In genomic region chr2:127149384-127149783, GRCh38 we compare ENCODE assay signal across 14 cellular contexts. TPM values are rescaled to one million over a fixed set of nuclear protein-coding genes. Genes with fewer than 3 reads are reported as not detected.
DNase-seq lines count a peak whose midpoint lies in the region; ATAC-seq, FAIRE-seq and TF ChIP-seq lines count a peak whose summit lies in the region.
"Had no signal": no experiment of that assay in that cellular context is flagged by ENCODE, and none has a peak within 500 bp of the region (broad histone marks: within the 10 kb centered on the region; RNA-seq: fewer than 3 reads in every experiment).

No MANE protein-coding gene starts in this region.

- peaks cover 2% of the 10 kb centered on the region for H3K27me3 Mint-ChIP-seq in HFFc6 (ENCODE audit: insufficient read depth)

- FAIRE-seq in keratinocyte (lab: Jason Lieb, UNC): peak; percentile 67

- no peak overlapping the region for H3K9ac ChIP-seq in keratinocyte (ENCODE audit: control insufficient read depth, extremely low read depth, insufficient read depth, low read length)
- H3K9ac ChIP-seq: BLaER1 had no signal

- ATAC-seq in GM18519 (IDR thresholded peaks at IDR 0.05; ENCODE audit: low FRiP score, unreplicated experiment): no peak
- ATAC-seq: right lobe of liver had no signal

- H3K27me3 ChIP-seq in ACC112 (ENCODE audit: insufficient read depth, low read length) (no peaks in the 10 kb centered on the region), keratinocyte (ENCODE audit: control insufficient read depth, extremely low read depth, insufficient read depth, low read length) (no peaks in the 10 kb centered on the region)
- H3K27me3 ChIP-seq: BLaER1, right lobe of liver had no signal

- H3K4me1 Mint-ChIP-seq in HFFc6 (ENCODE audit: low read depth): peaks cover 69% of the 10 kb centered on the region

- peak; percentile 97 for DNase-seq in HFFc6
- peak; percentile 94 for DNase-seq in astrocyte of the spinal cord (ENCODE audit: low read depth, low spot score)
- peak; percentile 63 for DNase-seq in keratinocyte (ENCODE audit: low read depth, low spot score)
- no peak for DNase-seq in NCI-H2107 (lab: John Stamatoyannopoulos, UW)
- no peak for DNase-seq in NCI-H524 (lab: John Stamatoyannopoulos, UW)
- DNase-seq in activated CD4-positive, CD25-positive, alpha-beta regulatory T cell treated with anti-CD3 and anti-CD28 coated beads, Interleukin-2, amount 50 U/mL, for 72 hours: no peak
- DNase-seq: GF-D8, NCI-H446, right lobe of liver, RPMI8226 had no signal

- dilution Hi-C loops in keratinocyte (cut with MboI; ENCODE audit: extremely low pct_ligation_motif_present, low sequenced_read_pairs): no loop called here

- H3K4me2 ChIP-seq in keratinocyte (ENCODE audit: control insufficient read depth, extremely low read depth, insufficient read depth, low read depth, low read length): peak overlapping the region; percentile 22
- H3K4me2 ChIP-seq: BLaER1 had no signal

- H3K4me1 ChIP-seq in ACC112 (ENCODE audit: control insufficient read depth, insufficient read depth, low read length, unreplicated experiment) (peaks cover 62% of the 10 kb centered on the region), keratinocyte (ENCODE audit: control insufficient read depth, extremely low read depth, insufficient read depth, low read length) (peaks cover 44% of the 10 kb centered on the region)
- H3K4me1 ChIP-seq: right lobe of liver had no signal

- in situ Hi-C loops in astrocyte of the spinal cord (cut with HindIII; ENCODE audit: low sequenced_read_pairs): no loop called here

- H3K9me3 ChIP-seq in keratinocyte (ENCODE audit: control insufficient read depth, low read depth, low read length): no peaks in the 10 kb centered on the region
- H3K9me3 ChIP-seq: right lobe of liver had no signal

- peak overlapping the region; percentile 93 for H3K27ac ChIP-seq in ACC112 (ENCODE audit: low read depth, low read length)
- H3K27ac ChIP-seq in keratinocyte (ENCODE audit: control insufficient read depth, insufficient read depth, low read length): peak overlapping the region; percentile 67
- H3K27ac ChIP-seq: BLaER1, HL-60, right lobe of liver had no signal

- H3K79me2 ChIP-seq in ACC112 (ENCODE audit: control insufficient read depth, insufficient read depth, low read length, unreplicated experiment) (no peaks in the 10 kb centered on the region), keratinocyte (ENCODE audit: control insufficient read depth, insufficient read depth, low read length) (no peaks in the 10 kb centered on the region)

- peak overlapping the region; percentile 28 for H3K4me3 Mint-ChIP-seq in HFFc6

- TF ChIP-seq CTCF in HFFc6 (IDR thresholded peaks at IDR 0.05): no peak
- no peak for TF ChIP-seq CTCF in astrocyte of the spinal cord (IDR thresholded peaks at IDR 0.05; ENCODE audit: low read depth, low read length)
- TF ChIP-seq CTCF in keratinocyte (optimal IDR thresholded peaks at IDR 0.05 in 1 of 3, IDR thresholded peaks at IDR 0.05 in 1 of 3, conservative IDR thresholded peaks at IDR 0.05 in 1 of 3; ENCODE audit: extremely low read depth in 1 of 3, insufficient read depth in 2 of 3, low read length in 3 of 3): no peak

- no peaks in the 10 kb centered on the region for H3K9me1 ChIP-seq in keratinocyte (ENCODE audit: control insufficient read depth, extremely low read depth, insufficient read depth, low read length)

- H3K27ac Mint-ChIP-seq in HFFc6: peak overlapping the region; percentile 90

- H3K36me3 ChIP-seq in ACC112 (ENCODE audit: insufficient read depth, low read length): no peaks in the 10 kb centered on the region
- no peaks in the 10 kb centered on the region for H3K36me3 ChIP-seq in keratinocyte (ENCODE audit: control insufficient read depth in 2 of 2, extremely low read depth in 1 of 2, insufficient read depth in 2 of 2, low read length in 2 of 2)
- H3K36me3 ChIP-seq: right lobe of liver had no signal

- H3K36me3 Mint-ChIP-seq in HFFc6 (ENCODE audit: low read depth): no peaks in the 10 kb centered on the region; the same call in 1 of the 2 replicates

- H2AFZ ChIP-seq in ACC112 (ENCODE audit: low read length, unreplicated experiment) (no peak overlapping the region), keratinocyte (ENCODE audit: control insufficient read depth, low read length) (no peak overlapping the region)

- no peaks in the 10 kb centered on the region; the same call in none of the 2 replicates for H3K9me3 Mint-ChIP-seq in HFFc6

- H3K4me3 ChIP-seq in ACC112 (ENCODE audit: low read depth, low read length) (peak overlapping the region; percentile 53; the same call in 1 of the 2 replicates), astrocyte of the spinal cord (ENCODE audit: low read depth, low read length) (no peak overlapping the region), keratinocyte (ENCODE audit: control insufficient read depth in 2 of 3, extremely low read depth in 1 of 3, insufficient read depth in 2 of 3, low read depth in 1 of 3, low read length in 3 of 3) (no peak overlapping the region)
- H3K4me3 ChIP-seq: BLaER1, right lobe of liver had no signal

- H4K20me1 ChIP-seq in keratinocyte (ENCODE audit: control insufficient read depth, extremely low read depth, insufficient read depth, low read length): no peaks in the 10 kb centered on the region
- H4K20me1 ChIP-seq: BLaER1 had no signal

RNA-seq across cellular contexts. Expression of gene BIN1, which starts 42.4 kb away (rescaled TPM):
- 10 to 100 TPM; 22.6 to 26.1 (median 23.5) TPM for total RNA-seq in HFFc6 (2021; fragmentation: NEBNext Ultra II Directional; extraction: Animal tissue kit (Norgen Biotek cat#: 25700))
- polyA plus RNA-seq in keratinocyte: 4.2 to 6.5 TPM (median 5.4 TPM) in 3 replicates
- polyA plus RNA-seq in keratinocyte (2011; ENCODE audit: low read depth): 1.3 TPM
- 3.2 and 6.0 TPM in 2 replicates for polyA plus RNA-seq in keratinocyte (2011; cell fraction: cytosol; rRNA removed)
- 4.4 and 4.7 TPM in 2 replicates for polyA plus RNA-seq in keratinocyte (2011; cell fraction: nucleus; rRNA removed)
- 1.4 and 8.5 TPM in 2 replicates for polyA plus RNA-seq in keratinocyte (2012; ENCODE audit: low replicate concordance)
- polyA minus RNA-seq in keratinocyte: 4.6 to 9.2 TPM (median 5.1 TPM) in 3 replicates
- 4.2 TPM for polyA minus RNA-seq in keratinocyte (2011; cell fraction: cytosol; rRNA and poly(A)+ RNA removed)
- 2.1 and 3.1 TPM in 2 replicates for polyA minus RNA-seq in keratinocyte (2011; cell fraction: nucleus; rRNA and poly(A)+ RNA removed)

Comparison
In these comparisons a context has a peak if more than half of its experiments do, and no peak if none do; other contexts are left out.
1. DNase-seq: peak in HFFc6 (single experiment), astrocyte of the spinal cord (single experiment) and keratinocyte (single experiment); none in NCI-H2107 (single experiment), NCI-H524 (0 of 2) and activated CD4-positive, CD25-positive, alpha-beta regulatory T cell treated with anti-CD3 and anti-CD28 coated beads, Interleukin-2, amount 50 U/mL, for 72 hours (single experiment).